In the genomic region with DNA sequence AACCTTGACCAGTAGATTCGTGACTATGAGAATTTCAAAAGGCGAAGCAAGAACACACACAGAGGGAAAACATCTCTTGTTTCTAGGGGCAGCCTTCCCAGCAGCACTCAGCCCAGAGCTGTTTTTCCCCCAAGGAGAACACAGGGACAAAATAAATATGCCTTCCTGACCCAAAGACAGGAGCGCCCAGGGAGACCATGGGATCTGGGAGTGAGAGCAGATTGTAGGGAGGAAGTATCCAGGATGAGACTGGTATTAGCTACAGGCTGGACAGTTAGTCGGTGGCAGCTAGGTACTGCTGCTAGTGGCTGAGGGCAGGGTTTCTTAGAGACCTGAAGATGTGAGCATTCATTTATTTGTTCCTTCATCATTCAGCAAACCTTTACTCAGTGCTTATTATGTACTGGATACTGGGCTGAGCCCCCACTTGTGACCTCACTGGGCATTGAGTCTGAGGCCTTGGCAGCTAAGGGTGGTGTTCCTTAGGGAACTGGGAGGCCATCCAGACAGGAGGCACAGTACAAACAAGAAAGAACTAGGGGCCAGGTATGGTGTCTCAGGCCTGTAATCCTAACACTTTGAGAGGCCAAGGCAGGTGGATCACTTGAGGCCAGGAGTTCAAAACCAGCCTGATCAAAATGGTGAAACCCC, we compare ENCODE assay signal across 11 cellular contexts.
"Had no signal": no experiment of that assay in that cellular context is flagged by ENCODE, and none has a peak within 500 bp of the region (broad histone marks: within the 10 kb centered on the region; RNA-seq: fewer than 3 reads in every experiment).

No MANE protein-coding gene starts in this region.

- H3K36me3 Mint-ChIP-seq: activated naive CD4-positive, alpha-beta T cell treated with anti-CD3 and anti-CD28 coated beads, Interleukin-2, amount 50 U/mL, for 72 hours; brain had no signal

- H3K4me3 Mint-ChIP-seq: brain had no signal

- ATAC-seq: activated naive CD4-positive, alpha-beta T cell treated with anti-CD3 and anti-CD28 coated beads, Interleukin-2, amount 50 U/mL, for 72 hours had no signal

- H3K27me3 ChIP-seq: esophagus squamous epithelium, thyroid gland had no signal

- DNase-seq: activated CD4-positive, alpha-beta T cell treated with anti-CD3 and anti-CD28 coated beads, Interleukin-2, amount 50 U/mL, for 4 hours; activated T-cell treated with anti-CD3 and anti-CD28 coated beads, Interleukin-2, amount 50 U/mL, for 1 hour; amniotic stem cell; esophagus squamous epithelium; foreskin fibroblast; psoas muscle; stimulated activated CD4-positive, alpha-beta T cell treated with anti-CD3 and anti-CD28 coated beads, Interleukin-12 subunit alpha, Interleukin-12 subunit beta, amount 100 ng/mL, for 4 hours; T-helper 2 cell; thyroid gland had no signal

- H3K27me3 Mint-ChIP-seq: brain had no signal

- H3K9me3 ChIP-seq: esophagus squamous epithelium, psoas muscle, thyroid gland had no signal

- H3K4me3 ChIP-seq: esophagus squamous epithelium, psoas muscle, thyroid gland had no signal

- H3K27ac ChIP-seq: esophagus squamous epithelium, psoas muscle had no signal

- H3K36me3 ChIP-seq: esophagus squamous epithelium, thyroid gland had no signal
